11 cellular contexts compared by ENCODE assay signal in genomic region chr18:8816233-8816632, GRCh38.
"Had no signal": no experiment of that assay in that cellular context is flagged by ENCODE, and none has a peak within 500 bp of the region (broad histone marks: within the 10 kb centered on the region; RNA-seq: fewer than 3 reads in every experiment).

No MANE protein-coding gene starts in this region.

- H3K36me3 ChIP-seq: cardiac muscle cell had no signal

- H3K27ac ChIP-seq: cardiac muscle cell, foreskin keratinocyte, tibial nerve, vagina had no signal

- H3K4me1 ChIP-seq: foreskin keratinocyte, tibial nerve, vagina had no signal

- H3K27me3 ChIP-seq: cardiac muscle cell, foreskin keratinocyte, tibial nerve, vagina had no signal

- H3K4me3 ChIP-seq: cardiac muscle cell, skin epidermis, tibial nerve, vagina had no signal

- H3K9me3 ChIP-seq: tibial nerve, vagina had no signal

- ATAC-seq: foreskin keratinocyte; stimulated activated effector memory CD8-positive, alpha-beta T cell treated with anti-CD3 and anti-CD28 coated beads, Interleukin-12 subunit alpha, Interleukin-12 subunit beta, amount 100 ng/mL, for 72 hours had no signal

- DNase-seq: activated CD4-positive, alpha-beta memory T cell treated with anti-CD3 and anti-CD28 coated beads, Interleukin-2, amount 10 ng/mL, durations not matched to agents 7 days and 5 days; activated gamma-delta T cell; activated T-cell treated with anti-CD3 and anti-CD28 coated beads, Interleukin-2, amount 50 U/mL, for 48 hours; foreskin keratinocyte; left cardiac atrium; nephron progenitor cell had no signal
